ENCODE assay signal across 19 cellular contexts in genomic region chr2:28645553-28645952, GRCh38.
"Had no signal": no experiment of that assay in that cellular context is flagged by ENCODE, and none has a peak within 500 bp of the region (broad histone marks: within the 10 kb centered on the region; RNA-seq: fewer than 3 reads in every experiment).

No MANE protein-coding gene starts in this region.

- H3K4me3 ChIP-seq: ovary, spleen, tibial nerve had no signal

- H3K36me3 Mint-ChIP-seq: memory B cell; naive B cell; stimulated activated memory B cell treated with anti-CD40 and anti-IgM and Interleukin-4, amounts not matched to agents 10 μg/mL and 1 μg/mL and 100 μg/mL, for 72 hours had no signal

- H3K27me3 Mint-ChIP-seq: memory B cell; naive B cell; stimulated activated memory B cell treated with anti-CD40 and anti-IgM and Interleukin-4, amounts not matched to agents 10 μg/mL and 1 μg/mL and 100 μg/mL, for 72 hours had no signal

- H3K27ac ChIP-seq: spleen, tibial nerve, WERI-Rb-1 had no signal

- DNase-seq: activated CD4-positive, alpha-beta T cell treated with anti-CD3 and anti-CD28 coated beads for 1 hour; activated CD8-positive, alpha-beta memory T cell treated with anti-CD3 and anti-CD28 coated beads for 24 hours; activated CD8-positive, alpha-beta memory T cell treated with anti-CD3 and anti-CD28 coated beads, Interleukin-2, amount 50 U/mL, for 48 hours; activated effector memory CD4-positive, alpha-beta T cell treated with anti-CD3 and anti-CD28 coated beads, Interleukin-2, amount 50 U/mL, for 16 hours; activated naive CD4-positive, alpha-beta T cell treated with anti-CD3 and anti-CD28 coated beads, Interleukin-2, amount 50 U/mL, for 16 hours; activated T-cell treated with anti-CD3 and anti-CD28 coated beads, Interleukin-2, amount 50 U/mL, for 48 hours; dermis blood vessel endothelial cell; effector memory CD4-positive, alpha-beta T cell; naive B cell; spleen; stimulated activated CD4-positive, alpha-beta T cell treated with anti-CD3 and anti-CD28 coated beads, Interleukin-4, amount 100 ng/mL, for 4 hours; SW 1271; T-helper 2 cell; WERI-Rb-1 had no signal

- ATAC-seq: left lobe of liver; stimulated activated memory B cell treated with anti-CD40 and anti-IgM and Interleukin-4, amounts not matched to agents 10 μg/mL and 1 μg/mL and 100 μg/mL, for 72 hours had no signal

- H3K27ac Mint-ChIP-seq: memory B cell; stimulated activated memory B cell treated with anti-CD40 and anti-IgM and Interleukin-4, amounts not matched to agents 10 μg/mL and 1 μg/mL and 100 μg/mL, for 72 hours had no signal

- H3K9me3 Mint-ChIP-seq: memory B cell; stimulated activated memory B cell treated with anti-CD40 and anti-IgM and Interleukin-4, amounts not matched to agents 10 μg/mL and 1 μg/mL and 100 μg/mL, for 72 hours had no signal

- H3K36me3 ChIP-seq: ovary, spleen, tibial nerve, WERI-Rb-1 had no signal

- H3K9me3 ChIP-seq: ovary, spleen, tibial nerve had no signal

- H3K4me3 Mint-ChIP-seq: memory B cell; stimulated activated memory B cell treated with anti-CD40 and anti-IgM and Interleukin-4, amounts not matched to agents 10 μg/mL and 1 μg/mL and 100 μg/mL, for 72 hours had no signal

- H3K27me3 ChIP-seq: ovary, spleen, tibial nerve had no signal
